Comparison of ENCODE assay signal across 9 cellular contexts in the genomic region with DNA sequence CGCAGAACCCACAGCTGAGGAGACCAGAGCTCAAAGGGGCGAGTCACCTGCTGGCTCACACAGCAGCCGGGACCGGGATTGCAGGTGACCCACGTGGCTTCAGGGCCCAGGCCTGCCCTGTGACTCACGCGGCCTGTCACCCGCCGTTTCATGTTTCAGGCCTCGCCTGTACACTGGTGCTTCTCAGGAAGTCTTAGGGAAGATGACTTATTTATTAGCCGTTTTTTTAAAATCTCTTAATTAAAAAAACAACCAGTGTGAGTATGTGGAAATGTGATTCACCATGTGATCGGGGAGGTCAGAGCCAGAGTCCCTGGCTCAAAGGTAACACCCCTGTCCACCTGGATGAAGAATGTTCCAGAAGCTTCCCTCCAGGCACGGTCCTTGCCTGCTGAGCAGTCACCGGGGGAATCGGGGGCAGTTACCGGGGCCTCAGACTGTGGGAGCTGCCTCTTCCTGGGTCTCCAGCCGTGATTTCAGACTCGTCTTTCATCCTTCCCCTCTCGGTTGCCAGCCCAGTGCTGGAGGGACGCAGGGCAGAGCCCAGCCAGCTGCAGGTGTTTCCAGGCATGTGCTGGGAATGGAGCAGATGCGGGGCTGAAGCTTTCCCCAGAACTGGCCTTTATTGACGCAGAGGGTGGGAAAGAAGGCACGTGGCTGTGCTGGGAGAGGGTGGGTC. TPM values are rescaled to one million over a fixed set of nuclear protein-coding genes. Genes with fewer than 3 reads are reported as not detected.
A peak's percentile ranks its signal among the peaks of the same experiment; 100 is the strongest.
DNase-seq lines count a peak whose midpoint lies in the region; ATAC-seq and TF ChIP-seq lines count a peak whose summit lies in the region.
"Had no signal": no experiment of that assay in that cellular context is flagged by ENCODE, and none has a peak within 500 bp of the region (broad histone marks: within the 10 kb centered on the region; RNA-seq: fewer than 3 reads in every experiment).

No MANE protein-coding gene starts in this region.

- H3K79me2 ChIP-seq in GM23338 (replicated peaks; ENCODE audit: insufficient read depth) = peaks cover 88% of the 10 kb centered on the region

- ATAC-seq in GM23338 (peak; percentile 17), HG03139 (IDR thresholded peaks at IDR 0.05; ENCODE audit: unreplicated experiment) (no peak)
- peak in 1 of 2 donors; percentile 58 for ATAC-seq in natural killer cell treated with Interleukin-12 subunit alpha and Interleukin-12 subunit beta and Interleukin-15 and Interleukin-18, amount 100 ng/mL, for 72 hours

- no peak overlapping the region for H3K4me3 ChIP-seq in GM23338
- no peak overlapping the region for H3K4me3 ChIP-seq in endocrine pancreas (ENCODE audit: control insufficient read depth, insufficient read depth, low read length)
- no peak overlapping the region for H3K4me3 ChIP-seq in vagina

- H3K27me3 ChIP-seq in GM23338 (ENCODE audit: insufficient read depth) (no peaks in the 10 kb centered on the region), endocrine pancreas (ENCODE audit: control insufficient read depth, insufficient read depth, low read length) (no peaks in the 10 kb centered on the region), vagina (no peaks in the 10 kb centered on the region)

- DNase-seq in GM23338 (ENCODE audit: low spot score) = no peak
- DNase-seq in SW 1271 (lab: John Stamatoyannopoulos, UW) = peak; percentile 39 to 66
- no peak for DNase-seq in natural killer cell treated with Interleukin-12 subunit alpha and Interleukin-12 subunit beta and Interleukin-15 and Interleukin-18, amount 100 ng/mL, for 72 hours (ENCODE audit: low spot score)
- no peak for DNase-seq in vagina (ENCODE audit: extremely low spot score in 2 of 2)
- DNase-seq in epidermal melanocyte (ENCODE audit: insufficient read length, low spot score) = no peak
- DNase-seq in hypothalamus (lab: John Stamatoyannopoulos, UW) = no peak

- H3K9me2 ChIP-seq in GM23338 (ENCODE audit: insufficient read depth) = no peaks in the 10 kb centered on the region

- no peak overlapping the region for H2AFZ ChIP-seq in GM23338

- H3K27ac ChIP-seq in GM23338 (ENCODE audit: low read depth) (peak overlapping the region; percentile 59), vagina (peak overlapping the region; percentile 95)

- H3K9ac ChIP-seq in endocrine pancreas (ENCODE audit: control insufficient read depth, insufficient read depth, low read length) = peak overlapping the region; percentile 16

- H3K27me3 Mint-ChIP-seq in GM23338 (ENCODE audit: insufficient read depth, low read depth, poor library complexity) = peaks cover 12% of the 10 kb centered on the region
- H3K27me3 Mint-ChIP-seq in natural killer cell treated with Interleukin-12 subunit alpha and Interleukin-12 subunit beta and Interleukin-15 and Interleukin-18, amount 100 ng/mL, for 72 hours = no peaks in the 10 kb centered on the region
- H3K27me3 Mint-ChIP-seq: naive thymus-derived CD8-positive, alpha-beta T cell had no signal

- H3K4me1 ChIP-seq in GM23338 (ENCODE audit: insufficient read depth) (peaks cover 8% of the 10 kb centered on the region), endocrine pancreas (ENCODE audit: control insufficient read depth, insufficient read depth, low read length) (peaks cover 7% of the 10 kb centered on the region), vagina (peaks cover 91% of the 10 kb centered on the region)

- no peaks in the 10 kb centered on the region; the same call in 2 of the 3 replicates for H3K9me3 Mint-ChIP-seq in GM23338
- H3K9me3 Mint-ChIP-seq in natural killer cell treated with Interleukin-12 subunit alpha and Interleukin-12 subunit beta and Interleukin-15 and Interleukin-18, amount 100 ng/mL, for 72 hours = no peaks in the 10 kb centered on the region
- H3K9me3 Mint-ChIP-seq: naive thymus-derived CD8-positive, alpha-beta T cell had no signal

- peaks cover 29% of the 10 kb centered on the region for H4K20me1 ChIP-seq in GM23338 (replicated peaks; ENCODE audit: insufficient read depth)

- no peaks in the 10 kb centered on the region; the same call in 2 of the 3 replicates for H3K36me3 Mint-ChIP-seq in GM23338 (ENCODE audit: low read depth)
- H3K36me3 Mint-ChIP-seq in natural killer cell treated with Interleukin-12 subunit alpha and Interleukin-12 subunit beta and Interleukin-15 and Interleukin-18, amount 100 ng/mL, for 72 hours = no peaks in the 10 kb centered on the region

- intact Hi-C loops in vagina (cut with DNase I) = no loop called here

- H3K9me3 ChIP-seq in endocrine pancreas (ENCODE audit: control insufficient read depth, low read length) (no peaks in the 10 kb centered on the region), vagina (no peaks in the 10 kb centered on the region)

- peaks cover 49% of the 10 kb centered on the region for H3K4me1 Mint-ChIP-seq in GM23338
- H3K4me1 Mint-ChIP-seq in natural killer cell treated with Interleukin-12 subunit alpha and Interleukin-12 subunit beta and Interleukin-15 and Interleukin-18, amount 100 ng/mL, for 72 hours (ENCODE audit: low read depth in 2 of 2) = peaks cover 32 to 44% of the 10 kb centered on the region in 2 donors

- H3K27ac Mint-ChIP-seq in GM23338 = peak overlapping the region; percentile 78
- peak overlapping the region; percentile 13 to 74 for H3K27ac Mint-ChIP-seq in natural killer cell treated with Interleukin-12 subunit alpha and Interleukin-12 subunit beta and Interleukin-15 and Interleukin-18, amount 100 ng/mL, for 72 hours

- TF ChIP-seq CTCF in GM23338 (conservative IDR thresholded peaks at IDR 0.05; ENCODE audit: low read depth in 2 of 2) = no peak
- TF ChIP-seq CTCF in vagina (IDR thresholded peaks at IDR 0.05) = no peak

- H3K4me3 Mint-ChIP-seq in GM23338 = no peak overlapping the region
- H3K4me3 Mint-ChIP-seq in natural killer cell treated with Interleukin-12 subunit alpha and Interleukin-12 subunit beta and Interleukin-15 and Interleukin-18, amount 100 ng/mL, for 72 hours = no peak overlapping the region

- H3K36me3 ChIP-seq in GM23338 (ENCODE audit: insufficient read depth) = no peaks in the 10 kb centered on the region
- H3K36me3 ChIP-seq in endocrine pancreas (ENCODE audit: control insufficient read depth, insufficient read depth, low read length) = no peaks in the 10 kb centered on the region
- no peaks in the 10 kb centered on the region for H3K36me3 ChIP-seq in vagina

- H3F3A ChIP-seq in GM23338 (replicated peaks; ENCODE audit: low read depth) = 0 out of 2 replicates have a peak, but pooled peaks cover 6% of the 10 kb centered on the region

- no peak overlapping the region for H3K4me2 ChIP-seq in GM23338

- TF ChIP-seq POLR2A in vagina (IDR thresholded peaks at IDR 0.05) = no peak

TF ChIP-seq in GM23338, 12 proteins besides CTCF, POLR2A, EP300 and RAD21:
- TF ChIP-seq EZH2phosphoT487 (IDR thresholded peaks at IDR 0.05; ENCODE audit: unreplicated experiment) (no peak), JUNB (IDR thresholded peaks at IDR 0.05; ENCODE audit: unreplicated experiment) (no peak), EZH2 (IDR thresholded peaks at IDR 0.05; ENCODE audit: low read depth, unreplicated experiment) (no peak)

RNA-seq across cellular contexts. Expression of a gene that starts 49.3 kb away (rescaled TPM):
- 49.8 and 62.3 TPM in 2 replicates for total RNA-seq in GM23338 (2014; rRNA removed; shearing (Covaris generic))
- 9.5 and 10.5 TPM in 2 replicates for polyA plus RNA-seq in GM23338 (2016; fragmentation: Nextera tagmentation; extraction: Ambion mirVana)
- total RNA-seq in natural killer cell treated with Interleukin-12 subunit alpha and Interleukin-12 subunit beta and Interleukin-15 and Interleukin-18, amount 100 ng/mL, for 72 hours = 10 to 100 TPM; 48.0 to 57.6 TPM
- 66.3 TPM for total RNA-seq in vagina

Comparison
In these comparisons a context has a peak if more than half of its experiments do, and no peak if none do; other contexts are left out.
1. DNase-seq: peak in SW 1271 (2 of 2); none in GM23338 (single experiment), natural killer cell treated with Interleukin-12 subunit alpha and Interleukin-12 subunit beta and Interleukin-15 and Interleukin-18, amount 100 ng/mL, for 72 hours (single experiment), vagina (0 of 2), epidermal melanocyte (single experiment) and hypothalamus (0 of 51).